1 cellular context compared by ENCODE assay signal in the genomic region with DNA sequence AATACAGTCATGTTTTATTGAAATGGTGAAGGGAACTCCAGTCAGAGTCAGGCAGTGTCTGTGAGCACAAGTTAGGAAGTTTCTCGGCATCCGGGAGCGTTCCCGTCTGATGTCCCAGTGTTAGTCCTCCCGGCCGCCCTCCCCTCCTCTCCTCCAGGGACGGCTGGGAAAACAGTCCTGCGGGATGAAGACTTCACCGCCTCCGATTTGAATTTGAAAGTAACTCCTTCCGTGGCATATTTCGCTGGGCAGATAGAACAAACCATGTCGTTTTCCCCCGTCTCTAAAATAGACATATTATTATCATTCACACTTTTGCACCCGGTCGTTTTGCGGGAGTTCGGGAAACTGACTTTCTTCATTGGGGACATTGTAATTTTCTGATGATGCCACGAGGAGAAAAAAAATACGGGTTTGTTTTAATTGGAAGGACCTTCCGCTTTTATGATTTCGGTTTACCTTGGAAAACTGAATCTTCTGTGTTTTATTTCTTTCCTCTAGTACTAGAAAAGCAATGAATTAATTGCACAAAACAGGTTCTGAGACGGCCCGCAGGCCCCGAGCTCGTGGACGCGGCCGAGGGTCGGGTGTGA.
TF ChIP-seq lines count a peak whose summit lies in the region.

No MANE protein-coding gene starts in this region.

TF ChIP-seq in endothelial cell of umbilical vein, 7 proteins besides CTCF, POLR2A, EP300 and RAD21 (continued from another document):
- TF ChIP-seq EZH2 (IDR thresholded peaks at IDR 0.05; ENCODE audit: borderline replicate concordance, low read depth, low read length, severe bottlenecking) (no peak), MYC (IDR thresholded peaks at IDR 0.05; ENCODE audit: low read depth, low read length) (no peak), POLR2AphosphoS5 (IDR thresholded peaks at IDR 0.05; ENCODE audit: insufficient read depth, low read depth, low read length) (no peak), GATA2 (IDR thresholded peaks at IDR 0.05; ENCODE audit: insufficient read depth, insufficient read length, low read depth, low read length) (no peak)
- TF ChIP-seq, protein P1, sequence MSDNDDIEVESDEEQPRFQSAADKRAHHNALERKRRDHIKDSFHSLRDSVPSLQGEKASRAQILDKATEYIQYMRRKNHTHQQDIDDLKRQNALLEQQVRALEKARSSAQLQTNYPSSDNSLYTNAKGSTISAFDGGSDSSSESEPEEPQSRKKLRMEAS (IDR thresholded peaks at IDR 0.05; ENCODE audit: insufficient read depth, insufficient read length): no peak
